9 cellular contexts compared by ENCODE assay signal in the genomic region with DNA sequence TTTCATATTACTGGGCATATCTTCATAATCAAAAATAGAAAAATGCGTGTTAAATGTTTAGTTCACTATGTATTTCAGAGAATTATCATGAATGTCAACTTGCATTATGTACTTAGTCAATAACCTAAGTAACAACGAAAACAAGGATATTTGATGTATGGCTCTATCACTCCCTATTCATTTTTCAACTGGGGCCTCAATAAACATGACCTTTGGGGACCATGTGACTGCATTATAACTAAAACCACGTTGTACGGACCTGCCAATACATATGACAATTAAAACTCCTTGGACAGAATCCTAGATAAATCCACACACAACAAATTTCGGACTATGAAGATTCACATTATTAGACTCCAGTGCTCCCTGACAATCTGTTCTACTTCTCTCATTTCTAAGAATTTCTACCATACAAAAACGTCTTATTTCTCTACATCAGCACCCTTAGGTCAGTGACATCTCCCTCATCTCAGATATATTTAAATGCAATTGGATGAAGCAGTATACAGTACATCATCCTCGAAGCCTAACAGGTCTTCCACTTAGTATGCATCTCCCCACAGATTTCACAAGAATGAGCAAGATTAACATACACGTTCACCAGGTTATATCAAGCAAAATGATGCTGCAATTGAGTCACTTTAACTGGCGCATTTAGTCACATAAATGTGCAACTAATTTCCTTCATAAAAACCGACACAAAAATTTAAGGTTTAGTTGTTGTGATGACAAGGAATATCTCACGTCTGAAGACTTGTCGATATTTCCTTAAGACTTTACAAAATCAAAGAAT. TPM values are rescaled to one million over a fixed set of nuclear protein-coding genes. Genes with fewer than 3 reads are reported as not detected.
A peak's percentile ranks its signal among the peaks of the same experiment; 100 is the strongest.
DNase-seq lines count a peak whose midpoint lies in the region; ATAC-seq and FAIRE-seq lines count a peak whose summit lies in the region.
"Had no signal": no experiment of that assay in that cellular context is flagged by ENCODE, and none has a peak within 500 bp of the region (broad histone marks: within the 10 kb centered on the region; RNA-seq: fewer than 3 reads in every experiment).

No MANE protein-coding gene starts in this region.

- no peaks in the 10 kb centered on the region for H3K27me3 ChIP-seq in trophoblast cell (ENCODE audit: insufficient read depth, low read length)

- H4K12ac ChIP-seq in trophoblast cell (ENCODE audit: low read depth, low read length) = no peak overlapping the region

- no peaks in the 10 kb centered on the region for H3K9me3 ChIP-seq in trophoblast cell (ENCODE audit: insufficient read depth, low read depth, low read length)

- H3K27ac ChIP-seq in trophoblast cell (ENCODE audit: low read depth, low read length) = no peak overlapping the region

- peak; percentile 15 for ATAC-seq in esophagus mucosa
- ATAC-seq in GM19351 (IDR thresholded peaks at IDR 0.05; ENCODE audit: unreplicated experiment) = no peak
- no peak for ATAC-seq in HG03565 (IDR thresholded peaks at IDR 0.05; ENCODE audit: unreplicated experiment)

- H3K4me1 ChIP-seq in trophoblast cell (ENCODE audit: control insufficient read depth in 1 of 2, insufficient read depth in 2 of 2, low read length in 2 of 2) = peaks cover 0 to 7% of the 10 kb centered on the region in 2 experiments

- peaks cover 26% of the 10 kb centered on the region for H3K79me2 ChIP-seq in trophoblast cell (ENCODE audit: control insufficient read depth, insufficient read depth, low read length, poor library complexity)

- H3K23ac ChIP-seq in trophoblast cell (ENCODE audit: low read length) = no peak overlapping the region

- H3K9ac ChIP-seq in trophoblast cell (ENCODE audit: low read length) = no peak overlapping the region

- H2AK5ac ChIP-seq in trophoblast cell (ENCODE audit: low read length) = no peak overlapping the region

- peak overlapping the region; percentile 82 for H3K4ac ChIP-seq in trophoblast cell (ENCODE audit: low read depth, low read length)

- no peak overlapping the region for H4K91ac ChIP-seq in trophoblast cell (ENCODE audit: low read depth, low read length)

- no peak overlapping the region for H2AFZ ChIP-seq in trophoblast cell (ENCODE audit: insufficient read depth, low read length, poor library complexity)

- no peak overlapping the region for H4K8ac ChIP-seq in trophoblast cell (ENCODE audit: low read depth, low read length)

- H3K36me3 ChIP-seq in trophoblast cell (ENCODE audit: control insufficient read depth in 1 of 2, insufficient read depth in 2 of 2, low read length in 2 of 2) = no peaks in the 10 kb centered on the region

- no peak overlapping the region for H2BK5ac ChIP-seq in trophoblast cell (ENCODE audit: low read depth, low read length, poor library complexity)

- H3K18ac ChIP-seq in trophoblast cell (ENCODE audit: low read length) = no peak overlapping the region

- peak overlapping the region; percentile 89 for H3K4me2 ChIP-seq in trophoblast cell (ENCODE audit: low read length)

- no peak overlapping the region for H2BK120ac ChIP-seq in trophoblast cell (ENCODE audit: insufficient read depth, low read length, poor library complexity)

- no peak overlapping the region for H2BK12ac ChIP-seq in trophoblast cell (ENCODE audit: low read length)

- no CpG with 5 or more reads among the region's 12 CpGs for WGBS in trophoblast cell (ENCODE audit: extremely low coverage, insufficient coverage, insufficient read length)

- H3K14ac ChIP-seq in trophoblast cell (ENCODE audit: low read length) = no peak overlapping the region

- H3K79me1 ChIP-seq in trophoblast cell (ENCODE audit: low read length) = peaks cover 14% of the 10 kb centered on the region

- DNase-seq in RKO (ENCODE audit: low spot score) = peak; percentile 73
- DNase-seq in trophoblast cell = peak in 1 of 2 donors; percentile 20
- no peak for DNase-seq in frontal cortex (ENCODE audit: low spot score in 2 of 2)
- DNase-seq in SK-N-DZ (ENCODE audit: low spot score) = no peak

- peak overlapping the region; percentile 99 for H3K4me3 ChIP-seq in GM08714 (ENCODE audit: low read length)
- H3K4me3 ChIP-seq in trophoblast cell (ENCODE audit: low read depth, low read length) = no peak overlapping the region

- no peak for FAIRE-seq in frontal cortex (lab: Jason Lieb, UNC)
- FAIRE-seq: colon had no signal

RNA-seq across cellular contexts. Expression of a gene that starts 1.5 kb away (rescaled TPM):
- total RNA-seq in esophagus mucosa (89.2 TPM), frontal cortex (218 TPM)
- 155 and 169 TPM in 2 replicates for polyA plus RNA-seq in trophoblast cell (2013)
- polyA plus RNA-seq in SK-N-DZ (2014; cell fraction: cytosol; rRNA removed) = 101 and 116 TPM in 2 replicates
- polyA plus RNA-seq in SK-N-DZ (2014; cell fraction: nucleus; rRNA removed) = 59.6 and 62.3 TPM in 2 replicates

RNA-seq across cellular contexts. Expression of a gene that starts 27.1 kb away (rescaled TPM):
- total RNA-seq in esophagus mucosa (47.9 TPM), frontal cortex (91.7 TPM)
- 63.3 and 64.3 TPM in 2 replicates for polyA plus RNA-seq in trophoblast cell (2013)
- polyA plus RNA-seq in SK-N-DZ (2014; cell fraction: cytosol; rRNA removed) = 162 and 170 TPM in 2 replicates
- 87.2 and 107 TPM in 2 replicates for polyA plus RNA-seq in SK-N-DZ (2014; cell fraction: nucleus; rRNA removed)
